Comparison of ENCODE assay signal across 8 cellular contexts in the genomic region with DNA sequence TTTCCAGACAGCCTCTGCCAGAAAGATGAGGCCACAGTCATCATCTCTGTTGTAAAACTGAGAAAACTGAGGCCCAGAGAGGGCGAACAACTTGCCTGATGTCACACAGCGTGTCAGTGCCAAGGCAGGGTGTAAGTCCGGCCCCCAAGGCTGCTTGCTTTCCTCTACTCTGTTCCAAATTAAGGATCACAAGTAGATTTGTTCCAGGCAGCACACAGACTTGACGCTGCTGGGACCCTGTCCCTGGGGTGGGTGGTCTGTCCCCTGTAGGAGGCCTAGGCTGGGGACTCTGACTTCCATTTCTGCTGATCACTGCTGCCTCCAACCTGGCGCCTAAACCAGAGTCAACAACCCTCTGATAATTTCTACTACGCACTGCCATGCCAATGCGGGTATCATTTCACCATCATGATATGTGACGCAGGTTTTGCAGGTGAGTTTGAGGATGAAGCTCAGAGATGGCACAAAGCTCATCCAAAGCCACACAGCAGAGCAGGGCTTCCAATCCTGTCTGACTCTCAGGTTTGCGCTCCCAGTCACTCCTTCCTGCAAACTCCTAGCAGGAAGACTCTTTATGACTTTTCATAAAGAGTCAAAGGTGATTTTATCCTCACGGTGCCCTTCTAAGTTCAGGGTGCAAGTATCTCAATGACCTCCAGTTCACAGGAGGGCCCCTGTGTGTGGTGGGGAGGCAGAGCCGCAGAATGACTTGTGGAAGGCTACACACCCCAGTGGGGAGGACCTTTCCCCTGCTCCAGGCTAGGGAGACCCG. TPM values are rescaled to one million over a fixed set of nuclear protein-coding genes. Genes with fewer than 3 reads are reported as not detected.
DNase-seq lines count a peak whose midpoint lies in the region; ATAC-seq and TF ChIP-seq lines count a peak whose summit lies in the region.

No MANE protein-coding gene starts in this region.

- H3K79me2 ChIP-seq in trophoblast cell (ENCODE audit: control insufficient read depth, insufficient read depth, low read length, poor library complexity) = peaks cover 2% of the 10 kb centered on the region

- H4K91ac ChIP-seq in trophoblast cell (ENCODE audit: low read depth, low read length) = peak overlapping the region; percentile 8

- no peak for ATAC-seq in HG03196 (IDR thresholded peaks at IDR 0.05; ENCODE audit: unreplicated experiment)

- intact Hi-C loops in Caco-2 (cut with micrococcal nuclease; ENCODE audit: unreplicated experiment) = no loop called here

- H3K27me3 ChIP-seq in Caco-2 (replicated peaks; ENCODE audit: control insufficient read depth, insufficient read depth, low read length) (no peaks in the 10 kb centered on the region), SJSA1 (replicated peaks) (no peaks in the 10 kb centered on the region), trophoblast cell (ENCODE audit: insufficient read depth, low read length) (no peaks in the 10 kb centered on the region)

- no TSS peak for BruUV-seq in Caco-2 (replicated peaks; lab: Mats Ljungman, UMichigan)

- no peak overlapping the region for H2AK5ac ChIP-seq in trophoblast cell (ENCODE audit: low read length)

- no peak overlapping the region for H3K9ac ChIP-seq in trophoblast cell (ENCODE audit: low read length)

- H3K36me3 Mint-ChIP-seq in Caco-2 (ENCODE audit: insufficient read depth, unreplicated experiment) = peaks cover 5% of the 10 kb centered on the region

- H2BK12ac ChIP-seq in trophoblast cell (ENCODE audit: low read length) = peak overlapping the region; percentile 7

- TF ChIP-seq CTCF in Caco-2 (IDR thresholded peaks at IDR 0.05; ENCODE audit: insufficient read depth in 1 of 2, low read depth in 1 of 2, low read length in 1 of 2, severe bottlenecking in 1 of 2, unreplicated experiment in 1 of 2) (no peak), epithelial cell of esophagus (IDR thresholded peaks at IDR 0.05; ENCODE audit: insufficient read depth, low read depth, low read length, missing control alignments) (no peak)

- no peaks in the 10 kb centered on the region for H3K27me3 Mint-ChIP-seq in Caco-2 (ENCODE audit: insufficient read depth, unreplicated experiment)

- H2AFZ ChIP-seq in trophoblast cell (ENCODE audit: insufficient read depth, low read length, poor library complexity) = no peak overlapping the region

- no peak overlapping the region for H3K4ac ChIP-seq in trophoblast cell (ENCODE audit: low read depth, low read length)

- H3K14ac ChIP-seq in trophoblast cell (ENCODE audit: low read length) = no peak overlapping the region

- H3K36me3 ChIP-seq in Caco-2 (ENCODE audit: control insufficient read depth, insufficient read depth, low read length) (no peaks in the 10 kb centered on the region; the same call in 1 of the 2 replicates), SJSA1 (no peaks in the 10 kb centered on the region), trophoblast cell (ENCODE audit: control insufficient read depth in 1 of 2, insufficient read depth in 2 of 2, low read length in 2 of 2) (peaks cover 2 to 9% of the 10 kb centered on the region in 2 experiments)

- H3K27ac ChIP-seq in SJSA1 = peak overlapping the region; percentile 93
- H3K27ac ChIP-seq in trophoblast cell (ENCODE audit: low read depth, low read length) = peak overlapping the region; percentile 78

- H3K4me1 Mint-ChIP-seq in Caco-2 (ENCODE audit: low read depth, unreplicated experiment) = peaks cover 7% of the 10 kb centered on the region

- H3K18ac ChIP-seq in trophoblast cell (ENCODE audit: low read length) = peak overlapping the region; percentile 28

- no peak overlapping the region for H4K8ac ChIP-seq in trophoblast cell (ENCODE audit: low read depth, low read length)

- POLR2A ChIA-PET in Caco-2 (lab: Charles Lee) = interaction anchor here (0.6 to 1.1 kb wide), 2 partner anchors 15 to 104 kb away, joined by 3 to 5 read pairs; a partner anchor contains a TSS

- WGBS in trophoblast cell (ENCODE audit: extremely low coverage, insufficient coverage, insufficient read length) = no CpG with 5 or more reads among the region's 12 CpGs

- no peak overlapping the region for H4K12ac ChIP-seq in trophoblast cell (ENCODE audit: low read depth, low read length)

- H2BK120ac ChIP-seq in trophoblast cell (ENCODE audit: insufficient read depth, low read length, poor library complexity) = no peak overlapping the region

- H3K27ac Mint-ChIP-seq in Caco-2 (ENCODE audit: unreplicated experiment) = peak overlapping the region; percentile 92

- H3K4me1 ChIP-seq in Caco-2 = peaks cover 12% of the 10 kb centered on the region; the same call in 1 of the 2 replicates
- H3K4me1 ChIP-seq in SJSA1 (replicated peaks) = peaks cover 40% of the 10 kb centered on the region
- peaks cover 17% of the 10 kb centered on the region in 2 experiments for H3K4me1 ChIP-seq in trophoblast cell (ENCODE audit: control insufficient read depth in 1 of 2, insufficient read depth in 2 of 2, low read length in 2 of 2)

- no peaks in the 10 kb centered on the region for H3K9me3 Mint-ChIP-seq in Caco-2 (ENCODE audit: unreplicated experiment)

- H3K4me3 ChIP-seq in Caco-2 (ENCODE audit: low read depth, low read length) = no peak overlapping the region
- no peak overlapping the region for H3K4me3 ChIP-seq in SJSA1
- no peak overlapping the region for H3K4me3 ChIP-seq in epithelial cell of esophagus (ENCODE audit: low read length)
- H3K4me3 ChIP-seq in trophoblast cell (ENCODE audit: low read depth, low read length) = no peak overlapping the region

- CTCF ChIA-PET in Caco-2 (lab: Charles Lee) = interaction anchor here (1.5 kb wide), 1 partner anchor 10 kb away, joined by 14 read pairs; no protein-coding TSS in a partner anchor

- H3K9me3 ChIP-seq in Caco-2 (no peaks in the 10 kb centered on the region), SJSA1 (replicated peaks) (no peaks in the 10 kb centered on the region), trophoblast cell (ENCODE audit: insufficient read depth, low read depth, low read length) (peaks cover 2% of the 10 kb centered on the region)

- no peak for DNase-seq in Caco-2
- DNase-seq in SJSA1 (ENCODE audit: low read depth in 1 of 2, low spot score in 2 of 2) = no peak
- DNase-seq in epithelial cell of esophagus (ENCODE audit: low read depth) = peak; percentile 42
- no peak for DNase-seq in trophoblast cell
- DNase-seq in COLO668 (lab: John Stamatoyannopoulos, UW; ENCODE audit: unreplicated experiment) = no peak
- DNase-seq in RPMI8226 = no peak
- DNase-seq in UCSD-AML1 (lab: John Stamatoyannopoulos, UW; ENCODE audit: unreplicated experiment) = no peak

- H3K79me1 ChIP-seq in trophoblast cell (ENCODE audit: low read length) = peaks cover 11% of the 10 kb centered on the region

- no peak overlapping the region for H2BK5ac ChIP-seq in trophoblast cell (ENCODE audit: low read depth, low read length, poor library complexity)

- H3K4me2 ChIP-seq in trophoblast cell (ENCODE audit: low read length) = no peak overlapping the region

- H3K4me3 Mint-ChIP-seq in Caco-2 (ENCODE audit: unreplicated experiment) = no peak overlapping the region

- no peak overlapping the region for H3K23ac ChIP-seq in trophoblast cell (ENCODE audit: low read length)

RNA-seq across cellular contexts. Expression of a gene that starts 13.6 kb away (rescaled TPM):
- 18.7 and 19.7 TPM in 2 replicates for total RNA-seq in Caco-2 (2022)
- 8.6 and 11.4 TPM in 2 replicates for total RNA-seq in SJSA1 (2014; rRNA removed; shearing (Covaris generic))
- 39.2 and 39.5 TPM in 2 replicates for polyA plus RNA-seq in trophoblast cell (2013)

RNA-seq across cellular contexts. Expression of a gene that starts 29.1 kb away (rescaled TPM):
- 0.14 and 0.16 TPM in 2 replicates for total RNA-seq in Caco-2 (2022)
- not detected in 2 replicates for total RNA-seq in SJSA1 (2014; rRNA removed; shearing (Covaris generic))
- polyA plus RNA-seq in trophoblast cell (2013) = 10.3 and 11.1 TPM in 2 replicates
